ENCODE assay signal across 26 cellular contexts in genomic region chr14:105209646-105210045, GRCh38.
"Had no signal": no experiment of that assay in that cellular context is flagged by ENCODE, and none has a peak within 500 bp of the region (broad histone marks: within the 10 kb centered on the region; RNA-seq: fewer than 3 reads in every experiment).

No MANE protein-coding gene starts in this region.

- H3K4me1 Mint-ChIP-seq: activated CD4-positive, alpha-beta memory T cell treated with anti-CD3 and anti-CD28 coated beads, Interleukin-2, amount 10 ng/mL, durations not matched to agents 7 days and 5 days; activated naive CD4-positive, alpha-beta T cell treated with anti-CD3 and anti-CD28 coated beads, Interleukin-2, amount 10 ng/mL, durations not matched to agents 7 days and 5 days; activated naive CD8-positive, alpha-beta T cell treated with anti-CD3 and anti-CD28 coated beads, Interleukin-2, amount 10 ng/mL, durations not matched to agents 7 days and 5 days; central memory CD8-positive, alpha-beta T cell; WTC11 had no signal

- H3K4me3 Mint-ChIP-seq: activated CD4-positive, alpha-beta memory T cell treated with anti-CD3 and anti-CD28 coated beads, Interleukin-2, amount 10 ng/mL, durations not matched to agents 7 days and 5 days; activated CD4-positive, alpha-beta T cell treated with anti-CD3 and anti-CD28 coated beads, Interleukin-2, amount 10 ng/mL, durations not matched to agents 7 days and 5 days; activated naive CD4-positive, alpha-beta T cell treated with anti-CD3 and anti-CD28 coated beads, Interleukin-2, amount 10 ng/mL, durations not matched to agents 7 days and 5 days; activated naive CD8-positive, alpha-beta T cell treated with anti-CD3 and anti-CD28 coated beads, Interleukin-2, amount 10 ng/mL, durations not matched to agents 7 days and 5 days; activated T-cell treated with anti-CD3 and anti-CD28 coated beads, Interleukin-2, amount 50 U/mL, for 24 hours; activated T-cell treated with anti-CD3 and anti-CD28 coated beads, Interleukin-2, amount 50 U/mL, for 72 hours; central memory CD8-positive, alpha-beta T cell; dendritic cell treated with granulocyte-macrophage colony-stimulating factor and Interleukin-4, amounts not matched to agents 40 ng/mL and 50 ng/mL, for 4 days; effector memory CD8-positive, alpha-beta T cell; WTC11 had no signal

- H3K36me3 Mint-ChIP-seq: activated naive CD4-positive, alpha-beta T cell treated with anti-CD3 and anti-CD28 coated beads, Interleukin-2, amount 50 U/mL, for 72 hours; activated naive CD8-positive, alpha-beta T cell treated with anti-CD3 and anti-CD28 coated beads, Interleukin-2, amount 10 ng/mL, durations not matched to agents 7 days and 5 days; WTC11 had no signal

- H3K9me3 Mint-ChIP-seq: activated CD4-positive, alpha-beta memory T cell treated with anti-CD3 and anti-CD28 coated beads, Interleukin-2, amount 10 ng/mL, durations not matched to agents 7 days and 5 days; activated CD4-positive, alpha-beta T cell treated with anti-CD3 and anti-CD28 coated beads, Interleukin-2, amount 10 ng/mL, durations not matched to agents 7 days and 5 days; activated naive CD4-positive, alpha-beta T cell treated with anti-CD3 and anti-CD28 coated beads, Interleukin-2, amount 10 ng/mL, durations not matched to agents 7 days and 5 days; activated naive CD4-positive, alpha-beta T cell treated with anti-CD3 and anti-CD28 coated beads, Interleukin-2, amount 50 U/mL, for 72 hours; activated naive CD8-positive, alpha-beta T cell treated with anti-CD3 and anti-CD28 coated beads, Interleukin-2, amount 10 ng/mL, durations not matched to agents 7 days and 5 days; activated T-cell treated with anti-CD3 and anti-CD28 coated beads, Interleukin-2, amount 50 U/mL, for 24 hours; activated T-cell treated with anti-CD3 and anti-CD28 coated beads, Interleukin-2, amount 50 U/mL, for 72 hours; central memory CD8-positive, alpha-beta T cell; dendritic cell treated with granulocyte-macrophage colony-stimulating factor and Interleukin-4, amounts not matched to agents 40 ng/mL and 50 ng/mL, for 4 days; effector memory CD8-positive, alpha-beta T cell; WTC11 had no signal

- H3K27me3 Mint-ChIP-seq: activated CD4-positive, alpha-beta memory T cell treated with anti-CD3 and anti-CD28 coated beads, Interleukin-2, amount 10 ng/mL, durations not matched to agents 7 days and 5 days; activated CD4-positive, alpha-beta T cell treated with anti-CD3 and anti-CD28 coated beads, Interleukin-2, amount 10 ng/mL, durations not matched to agents 7 days and 5 days; activated naive CD8-positive, alpha-beta T cell treated with anti-CD3 and anti-CD28 coated beads, Interleukin-2, amount 10 ng/mL, durations not matched to agents 7 days and 5 days; activated T-cell treated with anti-CD3 and anti-CD28 coated beads, Interleukin-2, amount 50 U/mL, for 24 hours; central memory CD8-positive, alpha-beta T cell; effector memory CD8-positive, alpha-beta T cell had no signal

- DNase-seq: activated CD4-positive, alpha-beta memory T cell treated with anti-CD3 and anti-CD28 coated beads, Interleukin-2, amount 10 ng/mL, durations not matched to agents 7 days and 5 days; activated CD4-positive, alpha-beta T cell treated with anti-CD3 and anti-CD28 coated beads for 1 hour; activated CD4-positive, alpha-beta T cell treated with anti-CD3 and anti-CD28 coated beads for 4 hours; activated CD4-positive, alpha-beta T cell treated with anti-CD3 and anti-CD28 coated beads, Interleukin-2, amount 10 ng/mL, durations not matched to agents 7 days and 5 days; activated CD4-positive, alpha-beta T cell treated with anti-CD3 and anti-CD28 coated beads, Interleukin-2, amount 50 U/mL, for 4 hours; activated CD8-positive, alpha-beta memory T cell treated with anti-CD3 and anti-CD28 coated beads, Interleukin-2, amount 50 U/mL, for 48 hours; activated gamma-delta T cell; activated naive CD4-positive, alpha-beta T cell; activated naive CD4-positive, alpha-beta T cell treated with anti-CD3 and anti-CD28 coated beads, Interleukin-2, amount 10 ng/mL, durations not matched to agents 7 days and 5 days; activated naive CD8-positive, alpha-beta T cell treated with anti-CD3 and anti-CD28 coated beads, Interleukin-2, amount 10 ng/mL, durations not matched to agents 7 days and 5 days; activated T-cell treated with anti-CD3 and anti-CD28 coated beads for 4 hours; activated T-cell treated with anti-CD3 and anti-CD28 coated beads, Interleukin-2, amount 50 U/mL, for 24 hours; activated T-cell treated with anti-CD3 and anti-CD28 coated beads, Interleukin-2, amount 50 U/mL, for 72 hours; brain microvascular endothelial cell; dorsolateral prefrontal cortex; effector CD4-positive, alpha-beta T cell; effector memory CD8-positive, alpha-beta T cell; foreskin fibroblast; gastrocnemius medialis; T-helper 2 cell had no signal

- H3K27ac Mint-ChIP-seq: activated CD4-positive, alpha-beta memory T cell treated with anti-CD3 and anti-CD28 coated beads, Interleukin-2, amount 10 ng/mL, durations not matched to agents 7 days and 5 days; activated CD4-positive, alpha-beta T cell treated with anti-CD3 and anti-CD28 coated beads, Interleukin-2, amount 10 ng/mL, durations not matched to agents 7 days and 5 days; activated naive CD4-positive, alpha-beta T cell treated with anti-CD3 and anti-CD28 coated beads, Interleukin-2, amount 10 ng/mL, durations not matched to agents 7 days and 5 days; activated T-cell treated with anti-CD3 and anti-CD28 coated beads, Interleukin-2, amount 50 U/mL, for 24 hours; activated T-cell treated with anti-CD3 and anti-CD28 coated beads, Interleukin-2, amount 50 U/mL, for 72 hours; dendritic cell treated with granulocyte-macrophage colony-stimulating factor and Interleukin-4, amounts not matched to agents 40 ng/mL and 50 ng/mL, for 4 days; effector memory CD8-positive, alpha-beta T cell had no signal

- FAIRE-seq: bronchial epithelial cell, endometrium had no signal
